Comparison of ENCODE assay signal across 21 cellular contexts in the genomic region with DNA sequence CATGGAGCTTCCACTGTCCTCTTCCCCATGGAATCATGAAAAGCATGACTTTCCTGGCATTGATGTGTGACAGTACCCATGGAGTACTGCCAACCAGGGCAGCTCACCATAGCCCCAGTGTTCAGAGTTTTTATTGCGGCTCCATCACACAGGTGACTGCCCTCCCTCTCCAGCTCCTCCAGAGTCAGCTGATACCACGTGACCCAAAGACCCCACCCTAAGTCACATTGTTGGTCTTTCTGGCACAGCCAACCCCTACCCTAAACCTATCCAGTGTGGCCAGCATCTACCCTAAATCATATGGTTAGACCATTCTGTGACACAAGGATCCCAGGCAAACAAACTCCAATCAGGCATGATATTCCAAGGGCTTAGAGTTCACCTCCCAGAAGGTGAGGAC.
"Had no signal": no experiment of that assay in that cellular context is flagged by ENCODE, and none has a peak within 500 bp of the region (broad histone marks: within the 10 kb centered on the region; RNA-seq: fewer than 3 reads in every experiment).

No MANE protein-coding gene starts in this region.

- H3K36me3 ChIP-seq: SJCRH30 had no signal

- H3K9me3 ChIP-seq: SJCRH30 had no signal

- H3K4me2 ChIP-seq: KMS-11 had no signal

- H3K9ac ChIP-seq: KMS-11 had no signal

- H3K27ac ChIP-seq: KMS-11, RWPE1, SJCRH30 had no signal

- DNase-seq: IMR-90, Kasumi-1, MM.1S, NCI-H1092 treated with DMSO at 0.1 percent for 48 hours, NCI-H1436, NCI-H187, NCI-H2029, NCI-H2081 treated with DMSO at 0.1 percent for 48 hours, NCI-H2171, NCI-H226, NCI-H446, NCI-H510A, NCI-H524 treated with DMSO at 0.1 percent for 48 hours, NCI-H69, NCI-H774, SHP77, SJCRH30 had no signal

- H3K4me1 ChIP-seq: SJCRH30 had no signal

- FAIRE-seq: RCC 7860 had no signal

- ATAC-seq: SK-N-SH treated with all-trans-retinoic acid at 6 μM for 48 hours had no signal

- H3K4me3 ChIP-seq: SJCRH30 had no signal
